15 cellular contexts compared by ENCODE assay signal in genomic region chr1:115282825-115283224, GRCh38. TPM values are rescaled to one million over a fixed set of nuclear protein-coding genes. Genes with fewer than 3 reads are reported as not detected.
DNase-seq lines count a peak whose midpoint lies in the region; ATAC-seq and TF ChIP-seq lines count a peak whose summit lies in the region.
"Had no signal": no experiment of that assay in that cellular context is flagged by ENCODE, and none has a peak within 500 bp of the region (broad histone marks: within the 10 kb centered on the region; RNA-seq: fewer than 3 reads in every experiment).

No MANE protein-coding gene starts in this region.

- peaks cover 3% of the 10 kb centered on the region for H3K27me3 Mint-ChIP-seq in HFFc6 (ENCODE audit: insufficient read depth)
- H3K27me3 Mint-ChIP-seq: naive B cell had no signal

- peaks cover 12% of the 10 kb centered on the region; the same call in 1 of the 2 replicates for H3K9me3 Mint-ChIP-seq in HFFc6
- H3K9me3 Mint-ChIP-seq: activated T-helper 17 cell treated with anti-CD3 and anti-CD28 coated beads, Interleukin-2, amount 50 U/mL, for 72 hours had no signal

- peaks cover 81% of the 10 kb centered on the region for H3K36me3 Mint-ChIP-seq in HFFc6 (ENCODE audit: low read depth)
- H3K36me3 Mint-ChIP-seq: naive B cell had no signal

- TF ChIP-seq CTCF in HFFc6 (IDR thresholded peaks at IDR 0.05) (no peak), astrocyte of the spinal cord (IDR thresholded peaks at IDR 0.05; ENCODE audit: low read depth, low read length) (no peak), sigmoid colon (IDR thresholded peaks at IDR 0.05) (no peak)

- in situ Hi-C loops in astrocyte of the spinal cord (cut with HindIII; ENCODE audit: low sequenced_read_pairs): no loop called here

- peak; percentile 95 to 96 for ATAC-seq in right cardiac atrium
- ATAC-seq: activated T-helper 17 cell treated with anti-CD3 and anti-CD28 coated beads, Interleukin-2, amount 50 U/mL, for 72 hours; GM23338; T-helper 17 cell had no signal

- H3K36me3 ChIP-seq in sigmoid colon: peaks cover 0 to 4% (median 0%) of the 10 kb centered on the region in 4 donors

- DNase-seq in HFFc6 (no peak), astrocyte of the spinal cord (ENCODE audit: low read depth, low spot score) (peak; percentile 24), right cardiac atrium (peak; percentile 91 to 95 (median 92)), sigmoid colon (peak; percentile 81), NCI-H2171 (lab: John Stamatoyannopoulos, UW) (no peak), glomerular visceral epithelial cell (ENCODE audit: extremely low spot score) (no peak)
- no peak for DNase-seq in stimulated activated CD4-positive, alpha-beta T cell treated with anti-CD3 and anti-CD28 coated beads, Interleukin-12 subunit alpha, Interleukin-12 subunit beta, amount 100 ng/mL, for 4 hours
- no peak for DNase-seq in activated naive CD4-positive, alpha-beta T cell (lab: John Stamatoyannopoulos, UW)
- DNase-seq: activated CD4-positive, alpha-beta T cell treated with anti-CD3 and anti-CD28 coated beads, Interleukin-2, amount 50 U/mL, for 4 hours; MM.1S; naive B cell; T-helper 17 cell had no signal

- H3K9me3 ChIP-seq in right cardiac atrium (ENCODE audit: control insufficient read depth, low read length): no peaks in the 10 kb centered on the region
- H3K9me3 ChIP-seq in sigmoid colon: no peaks in the 10 kb centered on the region

- H3K27me3 ChIP-seq in right cardiac atrium (ENCODE audit: control insufficient read depth, insufficient read depth) (no peaks in the 10 kb centered on the region), sigmoid colon (no peaks in the 10 kb centered on the region)

- peaks cover 7% of the 10 kb centered on the region for H3K4me1 ChIP-seq in right cardiac atrium (ENCODE audit: control insufficient read depth, insufficient read depth, low read length)
- peaks cover 0 to 8% (median 2%) of the 10 kb centered on the region in 4 donors for H3K4me1 ChIP-seq in sigmoid colon

- H3K4me3 Mint-ChIP-seq in HFFc6: no peak overlapping the region
- H3K4me3 Mint-ChIP-seq: activated T-helper 17 cell treated with anti-CD3 and anti-CD28 coated beads, Interleukin-2, amount 50 U/mL, for 72 hours; GM23338; naive B cell; T-helper 17 cell had no signal

- peaks cover 83% of the 10 kb centered on the region for H3K4me1 Mint-ChIP-seq in HFFc6 (ENCODE audit: low read depth)
- H3K4me1 Mint-ChIP-seq: GM23338, naive B cell had no signal

- H3K27ac Mint-ChIP-seq in HFFc6: peak overlapping the region; percentile 29; the same call in 1 of the 2 replicates
- H3K27ac Mint-ChIP-seq: activated T-helper 17 cell treated with anti-CD3 and anti-CD28 coated beads, Interleukin-2, amount 50 U/mL, for 72 hours; GM23338; naive B cell; T-helper 17 cell had no signal

- 46% methylated on average over 11 of the region's 11 CpGs for WGBS in right cardiac atrium
- WGBS in sigmoid colon, 2 donors: 71 to 86% methylated on average over 11 of the region's 11 CpGs

- H3K4me3 ChIP-seq in astrocyte of the spinal cord (ENCODE audit: low read depth, low read length): no peak overlapping the region
- no peak overlapping the region for H3K4me3 ChIP-seq in right cardiac atrium (ENCODE audit: low read length)
- H3K4me3 ChIP-seq in sigmoid colon: no peak overlapping the region
- H3K4me3 ChIP-seq: GM23338, smooth muscle cell had no signal

- TF ChIP-seq EP300 in sigmoid colon (IDR thresholded peaks at IDR 0.05): no peak

- TF ChIP-seq POLR2A in sigmoid colon (IDR thresholded peaks at IDR 0.05): no peak

- peak overlapping the region; percentile 98 for H3K27ac ChIP-seq in right cardiac atrium (ENCODE audit: low read length)
- peak overlapping the region; percentile 60 to 82 (median 71) for H3K27ac ChIP-seq in sigmoid colon

- intact Hi-C loops in right cardiac atrium (cut with DNase I) (no loop called here), sigmoid colon (cut with DNase I) (no loop called here)

RNA-seq across cellular contexts. Expression of gene NGF, which starts 55.2 kb away (rescaled TPM):
- total RNA-seq in HFFc6 (2021; fragmentation: NEBNext Ultra II Directional; extraction: Animal tissue kit (Norgen Biotek cat#: 25700)): 10 to 100 TPM; 44.4 to 53.8 (median 51.0) TPM
- total RNA-seq in right cardiac atrium (1 to 10 TPM; 3.3 to 7.4 (median 5.6) TPM), sigmoid colon (1 to 10 TPM in 3 of 4 donors, under 1 TPM in 1; 0.83 to 5.6 (median 4.7) TPM)
- polyA plus RNA-seq in right cardiac atrium (17.4 TPM), sigmoid colon (1 to 10 TPM in 1 of 3 donors, not detected in 2; 1.3 TPM)
- total RNA-seq: activated T-helper 17 cell treated with anti-CD3 and anti-CD28 coated beads, Interleukin-2, amount 50 U/mL, for 72 hours; T-helper 17 cell had no signal

Comparison
In these comparisons a context has a peak if more than half of its experiments do, and no peak if none do; other contexts are left out.
1. DNase-seq: peak in astrocyte of the spinal cord (single experiment), right cardiac atrium (3 of 3) and sigmoid colon (single experiment); none in HFFc6 (single experiment), stimulated activated CD4-positive, alpha-beta T cell treated with anti-CD3 and anti-CD28 coated beads, Interleukin-12 subunit alpha, Interleukin-12 subunit beta, amount 100 ng/mL, for 4 hours (single experiment), NCI-H2171 (single experiment), activated naive CD4-positive, alpha-beta T cell (0 of 4) and glomerular visceral epithelial cell (single experiment).
2. RNA of gene NGF, which starts 55.2 kb away (total RNA-seq): 44.4 to 53.8 TPM in HFFc6; 3.3 to 7.4 TPM in right cardiac atrium and 0.83 to 5.6 TPM in sigmoid colon; every median in the first group is over 4 times any median in the second.